1 cellular context compared by ENCODE assay signal in the genomic region with DNA sequence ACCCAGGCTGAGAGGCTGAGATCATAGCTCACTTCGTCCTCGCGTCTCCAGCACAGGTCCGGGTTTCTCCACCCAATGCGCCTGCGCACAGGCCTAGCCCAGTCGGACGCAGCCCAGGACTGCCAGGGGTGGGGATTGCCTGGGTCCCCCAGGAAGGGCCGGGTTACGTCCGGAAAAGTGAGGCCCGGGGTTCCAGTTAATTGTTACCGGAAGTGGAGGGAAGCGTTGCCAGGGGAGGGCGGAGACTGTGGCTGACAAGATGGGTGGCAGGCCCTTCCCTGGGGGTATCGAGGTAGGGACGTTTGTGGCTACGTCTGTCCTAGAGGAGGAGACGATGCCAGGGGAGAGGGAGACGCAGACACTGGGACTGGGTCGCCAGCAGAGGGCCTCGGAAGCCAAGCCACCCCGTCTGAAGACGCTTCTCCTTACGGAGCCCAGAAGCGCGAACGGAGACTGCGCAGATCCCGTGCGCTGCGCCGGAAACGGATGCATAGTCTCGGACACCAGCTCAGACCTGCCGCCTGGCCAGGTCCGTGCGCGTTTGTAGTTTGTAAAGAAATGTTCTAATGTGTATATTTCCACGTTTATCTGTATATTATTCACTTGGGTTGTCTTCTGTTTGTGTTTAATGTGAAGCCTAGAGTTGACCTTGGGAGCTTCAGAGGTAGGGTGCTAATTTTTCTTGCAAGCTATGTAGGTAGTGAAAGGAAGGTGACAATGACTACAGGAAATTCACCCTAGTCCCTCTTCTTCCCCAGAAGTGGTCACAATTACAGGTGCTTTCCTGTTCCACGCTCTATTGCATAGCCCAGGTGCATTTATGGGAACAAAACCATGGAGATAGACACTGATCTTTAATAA.
TF ChIP-seq lines count a peak whose summit lies in the region.

No MANE protein-coding gene starts in this region.

TF ChIP-seq in H1, 55 proteins besides CTCF, POLR2A, EP300 and RAD21 (continues in another document):
- TF ChIP-seq BRCA1 (IDR thresholded peaks at IDR 0.05; ENCODE audit: low read depth, low read length): no peak
- no peak for TF ChIP-seq TEAD4 (IDR thresholded peaks at IDR 0.05; ENCODE audit: low read depth, low read length)
- peak; percentile 80; the same call in 1 of the 2 replicates for TF ChIP-seq GABPA (IDR thresholded peaks at IDR 0.05; ENCODE audit: borderline replicate concordance, insufficient read depth, low read length)
- TF ChIP-seq BACH1 (IDR thresholded peaks at IDR 0.05; ENCODE audit: low read length): no peak
- TF ChIP-seq CTBP2 (IDR thresholded peaks at IDR 0.05; ENCODE audit: borderline replicate concordance, insufficient read depth, insufficient read length, low read length): no peak
- TF ChIP-seq SP2 (IDR thresholded peaks at IDR 0.05; ENCODE audit: low read length): no peak
- peak; percentile 72; the same call in 1 of the 2 replicates for TF ChIP-seq POLR2AphosphoS5 (IDR thresholded peaks at IDR 0.05; ENCODE audit: low read depth, low read length)
- no peak for TF ChIP-seq ATF3 (IDR thresholded peaks at IDR 0.05; ENCODE audit: insufficient read depth, low read depth, low read length)
- TF ChIP-seq TAF1 (IDR thresholded peaks at IDR 0.05; ENCODE audit: low read depth, low read length): peak; percentile 65
- TF ChIP-seq JUN (IDR thresholded peaks at IDR 0.05; ENCODE audit: low read depth, low read length): no peak
- TF ChIP-seq KDM4A (IDR thresholded peaks at IDR 0.05; ENCODE audit: low read depth, low read length, severe bottlenecking): peak; percentile 62
- TF ChIP-seq CREB1 (IDR thresholded peaks at IDR 0.05): peak; percentile 72
- TF ChIP-seq EZH2 (IDR thresholded peaks at IDR 0.05; ENCODE audit: low read depth, low read length, severe bottlenecking): no peak
- peak in 1 of 2 experiments; percentile 43; a peak in 1 of 4 replicates for TF ChIP-seq SIN3A (conservative IDR thresholded peaks at IDR 0.05 in 1 of 2, IDR thresholded peaks at IDR 0.05 in 1 of 2; ENCODE audit: low read depth in 1 of 2, low read length in 2 of 2)
- TF ChIP-seq TBP (IDR thresholded peaks at IDR 0.05; ENCODE audit: low read depth, low read length): peak; percentile 51; the same call in 1 of the 2 replicates
- no peak for TF ChIP-seq RNF2 (IDR thresholded peaks at IDR 0.05; ENCODE audit: borderline replicate concordance, low read depth, low read length, missing control alignments, poor library complexity, severe bottlenecking)
- peak; percentile 77 for TF ChIP-seq NRF1 (IDR thresholded peaks at IDR 0.05; ENCODE audit: low read depth, low read length)
- TF ChIP-seq CHD7 (IDR thresholded peaks at IDR 0.05; ENCODE audit: insufficient replicate concordance, low read length): no peak
- peak; percentile 92 for TF ChIP-seq ASH2L (IDR thresholded peaks at IDR 0.05; ENCODE audit: low read length)
- no peak for TF ChIP-seq SP4 (IDR thresholded peaks at IDR 0.05; ENCODE audit: low read length)
- TF ChIP-seq, protein P1, sequence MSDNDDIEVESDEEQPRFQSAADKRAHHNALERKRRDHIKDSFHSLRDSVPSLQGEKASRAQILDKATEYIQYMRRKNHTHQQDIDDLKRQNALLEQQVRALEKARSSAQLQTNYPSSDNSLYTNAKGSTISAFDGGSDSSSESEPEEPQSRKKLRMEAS (IDR thresholded peaks at IDR 0.05): no peak
- no peak for TF ChIP-seq CBX8 (IDR thresholded peaks at IDR 0.05; ENCODE audit: borderline replicate concordance, low read depth, low read length)
- no peak for TF ChIP-seq HDAC2 (IDR thresholded peaks at IDR 0.05; ENCODE audit: borderline replicate concordance in 1 of 2, low read depth in 2 of 2, low read length in 2 of 2)
- no peak for TF ChIP-seq ZNF274 (IDR thresholded peaks at IDR 0.05; ENCODE audit: borderline replicate concordance, extremely low read depth, low read length)
- TF ChIP-seq, protein P2, sequence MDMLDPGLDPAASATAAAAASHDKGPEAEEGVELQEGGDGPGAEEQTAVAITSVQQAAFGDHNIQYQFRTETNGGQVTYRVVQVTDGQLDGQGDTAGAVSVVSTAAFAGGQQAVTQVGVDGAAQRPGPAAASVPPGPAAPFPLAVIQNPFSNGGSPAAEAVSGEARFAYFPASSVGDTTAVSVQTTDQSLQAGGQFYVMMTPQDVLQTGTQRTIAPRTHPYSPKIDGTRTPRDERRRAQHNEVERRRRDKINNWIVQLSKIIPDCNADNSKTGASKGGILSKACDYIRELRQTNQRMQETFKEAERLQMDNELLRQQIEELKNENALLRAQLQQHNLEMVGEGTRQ (IDR thresholded peaks at IDR 0.05; ENCODE audit: low read length): peak; percentile 6; the same call in 1 of the 2 replicates
- TF ChIP-seq KDM1A (IDR thresholded peaks at IDR 0.05; ENCODE audit: borderline replicate concordance, low read length): no peak
- TF ChIP-seq E2F6 (IDR thresholded peaks at IDR 0.05): 0 out of 2 replicates have a peak, but pooled peaks have one; percentile 12
- no peak for TF ChIP-seq TCF12 (IDR thresholded peaks at IDR 0.05; ENCODE audit: low read depth, low read length)
- no peak for TF ChIP-seq BCL11A (IDR thresholded peaks at IDR 0.05; ENCODE audit: low read depth in 2 of 2, low read length in 2 of 2)
- TF ChIP-seq HDAC6 (IDR thresholded peaks at IDR 0.05; ENCODE audit: low read depth, low read length): no peak
- no peak for TF ChIP-seq FOSL1 (IDR thresholded peaks at IDR 0.05; ENCODE audit: insufficient read depth, low read depth, low read length)
- no peak for TF ChIP-seq GTF2F1 (IDR thresholded peaks at IDR 0.05; ENCODE audit: borderline replicate concordance, low read depth, low read length)
- TF ChIP-seq CHD2 (IDR thresholded peaks at IDR 0.05; ENCODE audit: low read length): no peak; the same call in 1 of the 2 replicates
- no peak for TF ChIP-seq SRF (IDR thresholded peaks at IDR 0.05; ENCODE audit: low read depth, low read length)
- no peak for TF ChIP-seq EGR1 (IDR thresholded peaks at IDR 0.05; ENCODE audit: borderline replicate concordance, low read depth, low read length)
- peak; percentile 52 for TF ChIP-seq SAP30 (IDR thresholded peaks at IDR 0.05; ENCODE audit: insufficient read depth, insufficient replicate concordance, low read length)
- no peak for TF ChIP-seq SUZ12 (IDR thresholded peaks at IDR 0.05; ENCODE audit: low read length)
- TF ChIP-seq RFX5 (IDR thresholded peaks at IDR 0.05; ENCODE audit: borderline replicate concordance, low read depth, low read length): no peak
- peak; percentile 9 for TF ChIP-seq TAF7 (optimal IDR thresholded peaks at IDR 0.05; ENCODE audit: borderline replicate concordance, low read depth, low read length)
- no peak for TF ChIP-seq RBBP5 (IDR thresholded peaks at IDR 0.05; ENCODE audit: borderline replicate concordance, low read depth, low read length)
- no peak for TF ChIP-seq SP1 (IDR thresholded peaks at IDR 0.05; ENCODE audit: low read depth, low read length)
- no peak for TF ChIP-seq POU5F1 (IDR thresholded peaks at IDR 0.05; ENCODE audit: low read depth, low read length)
- no peak for TF ChIP-seq CHD1 (IDR thresholded peaks at IDR 0.05; ENCODE audit: low read depth, low read length)
- no peak for TF ChIP-seq SIRT6 (IDR thresholded peaks at IDR 0.05; ENCODE audit: low read length)
- no peak for TF ChIP-seq MAFK (IDR thresholded peaks at IDR 0.05; ENCODE audit: low read depth, low read length)
- peak; percentile 47; the same call in 1 of the 2 replicates for TF ChIP-seq KDM5A (IDR thresholded peaks at IDR 0.05; ENCODE audit: low read length)
- TF ChIP-seq CEBPB (IDR thresholded peaks at IDR 0.05; ENCODE audit: low read depth, low read length): no peak
- no peak for TF ChIP-seq CBX5 (IDR thresholded peaks at IDR 0.05; ENCODE audit: low read depth, low read length)
- peak; percentile 30; the same call in 1 of the 2 replicates for TF ChIP-seq JUND (IDR thresholded peaks at IDR 0.05; ENCODE audit: low read length)
- no peak for TF ChIP-seq RXRA (IDR thresholded peaks at IDR 0.05; ENCODE audit: insufficient read depth, low read depth, low read length)
- TF ChIP-seq, protein P3, sequence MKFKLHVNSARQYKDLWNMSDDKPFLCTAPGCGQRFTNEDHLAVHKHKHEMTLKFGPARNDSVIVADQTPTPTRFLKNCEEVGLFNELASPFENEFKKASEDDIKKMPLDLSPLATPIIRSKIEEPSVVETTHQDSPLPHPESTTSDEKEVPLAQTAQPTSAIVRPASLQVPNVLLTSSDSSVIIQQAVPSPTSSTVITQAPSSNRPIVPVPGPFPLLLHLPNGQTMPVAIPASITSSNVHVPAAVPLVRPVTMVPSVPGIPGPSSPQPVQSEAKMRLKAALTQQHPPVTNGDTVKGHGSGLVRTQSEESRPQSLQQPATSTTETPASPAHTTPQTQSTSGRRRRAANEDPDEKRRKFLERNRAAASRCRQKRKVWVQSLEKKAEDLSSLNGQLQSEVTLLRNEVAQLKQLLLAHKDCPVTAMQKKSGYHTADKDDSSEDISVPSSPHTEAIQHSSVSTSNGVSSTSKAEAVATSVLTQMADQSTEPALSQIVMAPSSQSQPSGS (IDR thresholded peaks at IDR 0.05; ENCODE audit: low read length): 0 out of 2 replicates have a peak, but pooled peaks have one; percentile 16
- no peak for TF ChIP-seq NANOG (IDR thresholded peaks at IDR 0.05; ENCODE audit: insufficient read depth, low read depth, low read length, poor library complexity, severe bottlenecking)
- TF ChIP-seq YY1 (IDR thresholded peaks at IDR 0.05; ENCODE audit: low read depth, low read length): peak; percentile 81
- peak; percentile 53; the same call in 1 of the 2 replicates for TF ChIP-seq PHF8 (conservative IDR thresholded peaks at IDR 0.05; ENCODE audit: low read depth, low read length)
